8 cellular contexts compared by ENCODE assay signal in genomic region chr19:18317998-18318800, GRCh38. TPM values are rescaled to one million over a fixed set of nuclear protein-coding genes. Genes with fewer than 3 reads are reported as not detected.
DNase-seq lines count a peak whose midpoint lies in the region; ATAC-seq, FAIRE-seq and TF ChIP-seq lines count a peak whose summit lies in the region.

No MANE protein-coding gene starts in this region.

- no peak overlapping the region for H3K4me2 ChIP-seq in H1 (ENCODE audit: insufficient read depth in 1 of 2, low read depth in 2 of 2, low read length in 2 of 2)

- H3K4me1 ChIP-seq in H1 (replicated peaks in 1 of 4; ENCODE audit: control insufficient read depth in 3 of 4, insufficient read depth in 4 of 4, low read length in 3 of 4) (peaks cover 2 to 7% (median 4%) of the 10 kb centered on the region in 4 experiments), psoas muscle (peaks cover 26% of the 10 kb centered on the region)

- H2BK15ac ChIP-seq in H1 (ENCODE audit: low read length) = no peak overlapping the region

- no peak overlapping the region for H4K91ac ChIP-seq in H1 (replicated peaks; ENCODE audit: insufficient read length, low read length)

- H2BK20ac ChIP-seq in H1 (ENCODE audit: low read length) = no peak overlapping the region

- H4K8ac ChIP-seq in H1 (ENCODE audit: extremely low read depth, insufficient read depth, low read length) = no peak overlapping the region

- TF ChIP-seq POLR2A in H1 (IDR thresholded peaks at IDR 0.05; ENCODE audit: control extremely low read depth in 1 of 2, low read depth in 2 of 2, low read length in 2 of 2) = no peak; a peak in 1 of 3 replicates

- no peak overlapping the region for H4K5ac ChIP-seq in H1 (ENCODE audit: insufficient read length, low read depth, low read length)

- intact Hi-C loops in psoas muscle (cut with DNase I) = no loop called here

- FAIRE-seq in H1 (lab: Jason Lieb, UNC) = no peak

- no peak overlapping the region for H2BK120ac ChIP-seq in H1 (replicated peaks; ENCODE audit: low read depth, low read length)

- H3K79me2 ChIP-seq in H1 (ENCODE audit: control insufficient read depth in 1 of 2, insufficient read depth in 2 of 2, low read length in 2 of 2) = peaks cover 20 to 48% of the 10 kb centered on the region in 2 experiments

- H3K36me3 ChIP-seq in WERI-Rb-1 = peaks cover 34% of the 10 kb centered on the region
- peaks cover 2 to 32% (median 9%) of the 10 kb centered on the region in 4 experiments; a peak in 5 of 8 replicates for H3K36me3 ChIP-seq in H1 (ENCODE audit: control insufficient read depth in 2 of 4, insufficient read depth in 4 of 4, low read length in 3 of 4)
- H3K36me3 ChIP-seq in psoas muscle (ENCODE audit: insufficient read depth in 1 of 2, low read depth in 1 of 2) = peaks cover 0 to 22% of the 10 kb centered on the region in 2 donors
- H3K36me3 ChIP-seq in brain microvascular endothelial cell (replicated peaks) = no peaks in the 10 kb centered on the region

- H2BK12ac ChIP-seq in H1 (ENCODE audit: low read depth, low read length) = no peak overlapping the region

- POLR2A ChIA-PET in H1 (lab: Charles Lee; ENCODE audit: partially characterized antibody) = interaction anchor here (1.0 to 13.8 kb wide), 6 partner anchors 13 to 85 kb away, joined by 3 to 200 read pairs (median 6); partner anchors contain the start of gene JUND

- no peak overlapping the region for H2AK5ac ChIP-seq in H1 (ENCODE audit: low read depth, low read length)

- H3K23me2 ChIP-seq in H1 (ENCODE audit: low read depth, low read length) = no peaks in the 10 kb centered on the region

- CTCF ChIA-PET in H1 (lab: Charles Lee; ENCODE audit: partially characterized antibody) = interaction anchor here (1.0 to 13.7 kb wide), 6 partner anchors 10 to 65 kb away, joined by 4 to 242 read pairs (median 16); partner anchors contain the start of genes IQCN and JUND

- no peak overlapping the region for H3K4me3 ChIP-seq in WERI-Rb-1 (ENCODE audit: low read depth, low read length)
- no peak overlapping the region for H3K4me3 ChIP-seq in H1 (ENCODE audit: extremely low read depth in 1 of 4, insufficient read depth in 2 of 4, low read depth in 3 of 4, low read length in 4 of 4)
- no peak overlapping the region for H3K4me3 ChIP-seq in psoas muscle
- H3K4me3 ChIP-seq in brain microvascular endothelial cell (ENCODE audit: low read depth, low read length) = no peak overlapping the region

- H3K27ac ChIP-seq in WERI-Rb-1 = 0 out of 2 replicates have a peak overlapping the region, but pooled peaks have one; percentile 20
- H3K27ac ChIP-seq in H1 (ENCODE audit: low read depth, low read length) = no peak overlapping the region
- H3K27ac ChIP-seq in psoas muscle = peak overlapping the region; percentile 46
- H3K27ac ChIP-seq in brain microvascular endothelial cell = no peak overlapping the region

- peaks cover 6 to 22% of the 10 kb centered on the region in 2 experiments for H4K20me1 ChIP-seq in H1 (replicated peaks in 1 of 2; ENCODE audit: control insufficient read depth in 1 of 2, insufficient read depth in 2 of 2, low read length in 2 of 2)

- no peak for TF ChIP-seq CTCF in WERI-Rb-1 (IDR thresholded peaks at IDR 0.05; ENCODE audit: low read depth, low read length)
- no peak for TF ChIP-seq CTCF in H1 (IDR thresholded peaks at IDR 0.05; ENCODE audit: control extremely low read depth in 1 of 3, insufficient read depth in 1 of 3, low read depth in 1 of 3, low read length in 3 of 3)
- TF ChIP-seq CTCF in psoas muscle (IDR thresholded peaks at IDR 0.05) = no peak
- no peak for TF ChIP-seq CTCF in brain microvascular endothelial cell (IDR thresholded peaks at IDR 0.05; ENCODE audit: low read depth, low read length, missing control alignments)
- no peak for TF ChIP-seq CTCF in omental fat pad (IDR thresholded peaks at IDR 0.05)

- no peak for TF ChIP-seq EP300 in H1 (IDR thresholded peaks at IDR 0.05; ENCODE audit: borderline replicate concordance in 1 of 2, low read depth in 2 of 2, low read length in 2 of 2)

- in situ Hi-C loops in brain microvascular endothelial cell (cut with HindIII; ENCODE audit: low pct_ligation_motif_present, low sequenced_read_pairs) = no loop called here

- no peak overlapping the region for H3K23ac ChIP-seq in H1 (ENCODE audit: insufficient read length)

- no peak for ATAC-seq in psoas muscle
- ATAC-seq in omental fat pad (ENCODE audit: low FRiP score) = no peak

- H3K9me3 ChIP-seq in WERI-Rb-1 (ENCODE audit: severe bottlenecking) = no peaks in the 10 kb centered on the region
- no peaks in the 10 kb centered on the region for H3K9me3 ChIP-seq in H1 (ENCODE audit: insufficient read depth in 2 of 2, low read depth in 1 of 2, low read length in 1 of 2)
- no peaks in the 10 kb centered on the region for H3K9me3 ChIP-seq in psoas muscle

- H3K4ac ChIP-seq in H1 (replicated peaks; ENCODE audit: insufficient read length, low read depth, low read length) = no peak overlapping the region

- H3K9ac ChIP-seq in H1 (replicated peaks in 1 of 4; ENCODE audit: extremely low read depth in 1 of 4, low read depth in 3 of 4, low read length in 3 of 4) = no peak overlapping the region; a peak in 1 of 7 replicates

- H2BK5ac ChIP-seq in H1 (ENCODE audit: low read depth, low read length) = peak overlapping the region; percentile 39; the same call in 1 of the 2 replicates

- TF ChIP-seq RAD21 in H1 (IDR thresholded peaks at IDR 0.05 in 1 of 2, conservative IDR thresholded peaks at IDR 0.05 in 1 of 2; ENCODE audit: low read depth in 2 of 2, low read length in 2 of 2) = no peak

- no peak overlapping the region for H3K56ac ChIP-seq in H1 (replicated peaks; ENCODE audit: insufficient read length, low read depth, low read length)

- H3K79me1 ChIP-seq in H1 (ENCODE audit: low read depth, low read length) = peaks cover 18% of the 10 kb centered on the region

- DNase-seq in GDM1 (lab: John Stamatoyannopoulos, UW) (peak; percentile 95), WERI-Rb-1 (no peak), H1 (ENCODE audit: low read depth in 1 of 2, low spot score in 2 of 2) (no peak), psoas muscle (no peak), NCI-H510A (lab: John Stamatoyannopoulos, UW) (no peak), brain microvascular endothelial cell (no peak), omental fat pad (ENCODE audit: low spot score) (no peak), AG08396 (ENCODE audit: low spot score) (no peak)

- H3K14ac ChIP-seq in H1 (ENCODE audit: insufficient read length) = no peak overlapping the region

- H3K27me3 ChIP-seq in WERI-Rb-1 (ENCODE audit: insufficient read depth, low read depth, severe bottlenecking) (no peaks in the 10 kb centered on the region), H1 (replicated peaks in 1 of 4; ENCODE audit: control insufficient read depth in 3 of 4, extremely low read depth in 1 of 4, insufficient read depth in 3 of 4, low read length in 3 of 4) (no peaks in the 10 kb centered on the region), psoas muscle (ENCODE audit: insufficient read depth in 3 of 3, low read length in 2 of 3) (no peaks in the 10 kb centered on the region), brain microvascular endothelial cell (replicated peaks) (no peaks in the 10 kb centered on the region)

- 87% methylated on average over 15 of the region's 15 CpGs; no CpG with 5 or more reads in 1 of the 2 experiments for WGBS in H1 (ENCODE audit: extremely low coverage in 1 of 2, insufficient coverage in 1 of 2, insufficient read length in 1 of 2, insufficient replicate concordance in 2 of 2, low coverage in 1 of 2, low lambda C conversion rate in 2 of 2, missing lambda C conversion rate in 1 of 2), 2 experiments
- 64 to 76% (median 68%) methylated on average over 9 to 15 of the region's 15 CpGs for WGBS in psoas muscle, 3 donors

- no peak overlapping the region for H2AFZ ChIP-seq in H1 (ENCODE audit: low read length)

- no peak overlapping the region for H3K18ac ChIP-seq in H1 (ENCODE audit: extremely low read depth, low read length)

RNA-seq across cellular contexts. Expression of gene LSM4, which starts 4.7 kb away (rescaled TPM):
- total RNA-seq in H1 (2021; fragmentation: NEBNext Ultra II Directional; extraction: Animal tissue kit (Norgen Biotek cat#: 25700)) = 319 and 344 TPM in 2 replicates
- 302 and 380 TPM in 2 replicates for polyA plus RNA-seq in H1 (2011; rRNA removed)
- polyA plus RNA-seq in H1 (2011; cell fraction: cytosol; rRNA removed) = 472 TPM
- polyA plus RNA-seq in H1 (2011; cell fraction: nucleus; rRNA removed) = 307 TPM
- 245 to 329 TPM (median 314 TPM) in 4 replicates for polyA plus RNA-seq in H1 (2012, experiment 1 of 2)
- 316 TPM for polyA plus RNA-seq in H1 (2012, experiment 2 of 2)
- polyA plus RNA-seq in H1 (2013, experiment 1 of 2) = 312 TPM
- polyA plus RNA-seq in H1 (2013, experiment 2 of 2) = 316 TPM
- 47.1 and 48.2 TPM in 2 replicates for polyA minus RNA-seq in H1 (2011; rRNA and poly(A)+ RNA removed)
- 90.1 TPM for polyA minus RNA-seq in H1 (2011; cell fraction: cytosol; rRNA and poly(A)+ RNA removed)
- 101 TPM for polyA minus RNA-seq in H1 (2011; cell fraction: nucleus; rRNA and poly(A)+ RNA removed)
- total RNA-seq in psoas muscle = 100 to 1,000 TPM in 2 of 4 donors, 10 to 100 TPM in 2; 87.9 to 136 (median 112) TPM
- polyA plus RNA-seq in psoas muscle = 100 to 1,000 TPM; 118 to 215 (median 139) TPM
- 100 to 1,000 TPM in 1 of 4 donors, 10 to 100 TPM in 3; 58.6 to 140 (median 93.1) TPM for total RNA-seq in omental fat pad

RNA-seq across cellular contexts. Expression of gene PGPEP1, which starts 22.2 kb away (rescaled TPM):
- 33.2 and 33.4 TPM in 2 replicates for total RNA-seq in H1 (2021; fragmentation: NEBNext Ultra II Directional; extraction: Animal tissue kit (Norgen Biotek cat#: 25700))
- polyA plus RNA-seq in H1 (2011; rRNA removed) (16.6 and 17.0 TPM in 2 replicates), psoas muscle (10 to 100 TPM in 1 of 3 donors, 1 to 10 TPM in 2; 8.0 to 13.8 (median 9.1) TPM)
- polyA plus RNA-seq in H1 (2011; cell fraction: cytosol; rRNA removed) = 19.4 TPM
- polyA plus RNA-seq in H1 (2011; cell fraction: nucleus; rRNA removed) = 29.1 TPM
- 21.0 to 25.1 TPM (median 23.6 TPM) in 4 replicates for polyA plus RNA-seq in H1 (2012, experiment 1 of 2)
- polyA plus RNA-seq in H1 (2012, experiment 2 of 2) = 19.1 TPM
- polyA plus RNA-seq in H1 (2013, experiment 1 of 2) = 41.9 TPM
- 41.8 TPM for polyA plus RNA-seq in H1 (2013, experiment 2 of 2)
- 58.5 and 73.6 TPM in 2 replicates for polyA minus RNA-seq in H1 (2011; rRNA and poly(A)+ RNA removed)
- polyA minus RNA-seq in H1 (2011; cell fraction: cytosol; rRNA and poly(A)+ RNA removed) = 23.0 TPM
- polyA minus RNA-seq in H1 (2011; cell fraction: nucleus; rRNA and poly(A)+ RNA removed) = 27.0 TPM
- total RNA-seq in psoas muscle (10 to 100 TPM; 18.3 to 47.8 (median 31.7) TPM), omental fat pad (10 to 100 TPM; 15.6 to 25.2 (median 18.0) TPM)

RNA-seq across cellular contexts. Expression of gene JUND, which starts 36.8 kb away (rescaled TPM):
- total RNA-seq in H1 (2021; fragmentation: NEBNext Ultra II Directional; extraction: Animal tissue kit (Norgen Biotek cat#: 25700)) = 77.5 and 95.8 TPM in 2 replicates
- 54.0 and 64.4 TPM in 2 replicates for polyA plus RNA-seq in H1 (2011; rRNA removed)
- polyA plus RNA-seq in H1 (2011; cell fraction: cytosol; rRNA removed) = 88.8 TPM
- polyA plus RNA-seq in H1 (2011; cell fraction: nucleus; rRNA removed) = 97.7 TPM
- 15.6 to 62.2 TPM (median 61.4 TPM) in 4 replicates for polyA plus RNA-seq in H1 (2012, experiment 1 of 2)
- 20.8 TPM for polyA plus RNA-seq in H1 (2012, experiment 2 of 2)
- polyA plus RNA-seq in H1 (2013, experiment 1 of 2) = 45.5 TPM
- polyA plus RNA-seq in H1 (2013, experiment 2 of 2) = 50.7 TPM
- polyA minus RNA-seq in H1 (2011; rRNA and poly(A)+ RNA removed) = 21.2 and 23.0 TPM in 2 replicates
- polyA minus RNA-seq in H1 (2011; cell fraction: cytosol; rRNA and poly(A)+ RNA removed) = 115 TPM
- 188 TPM for polyA minus RNA-seq in H1 (2011; cell fraction: nucleus; rRNA and poly(A)+ RNA removed)
- total RNA-seq in psoas muscle = 10 to 100 TPM; 68.0 to 77.1 (median 72.1) TPM
- polyA plus RNA-seq in psoas muscle = 10 to 100 TPM; 22.7 to 40.3 (median 38.9) TPM
- total RNA-seq in omental fat pad = 100 to 1,000 TPM; 398 to 859 (median 623) TPM

RNA-seq across cellular contexts. Expression of gene IQCN, which starts 43.9 kb away (rescaled TPM):
- 0.31 and 1.0 TPM in 2 replicates for total RNA-seq in H1 (2021; fragmentation: NEBNext Ultra II Directional; extraction: Animal tissue kit (Norgen Biotek cat#: 25700))
- 0.36 and 0.82 TPM in 2 replicates for polyA plus RNA-seq in H1 (2011; rRNA removed)
- 0.45 TPM for polyA plus RNA-seq in H1 (2011; cell fraction: cytosol; rRNA removed)
- 4.0 TPM for polyA plus RNA-seq in H1 (2011; cell fraction: nucleus; rRNA removed)
- 0.22 to 0.46 TPM (median 0.31 TPM) in 4 replicates for polyA plus RNA-seq in H1 (2012, experiment 1 of 2)
- 0.18 TPM for polyA plus RNA-seq in H1 (2012, experiment 2 of 2)
- polyA plus RNA-seq in H1 (2013, experiment 1 of 2) = 0.12 TPM
- 0.15 TPM for polyA plus RNA-seq in H1 (2013, experiment 2 of 2)
- polyA minus RNA-seq in H1 (2011; rRNA and poly(A)+ RNA removed) = 0.98 and 1.9 TPM in 2 replicates
- polyA minus RNA-seq in H1 (2011; cell fraction: cytosol; rRNA and poly(A)+ RNA removed) = 0.51 TPM
- polyA minus RNA-seq in H1 (2011; cell fraction: nucleus; rRNA and poly(A)+ RNA removed) = 3.5 TPM
- 1 to 10 TPM in 1 of 4 donors, under 1 TPM in 3; 0.32 to 1.5 (median 0.43) TPM for total RNA-seq in psoas muscle
- polyA plus RNA-seq in psoas muscle = under 1 TPM; 0.12 to 0.57 (median 0.17) TPM
- 10 to 100 TPM in 2 of 4 donors, 1 to 10 TPM in 2; 1.7 to 15.9 (median 7.4) TPM for total RNA-seq in omental fat pad

Comparison
In these comparisons a context has a peak if more than half of its experiments do, and no peak if none do; other contexts are left out.
1. H3K27ac ChIP-seq: peak in WERI-Rb-1 (single experiment) and psoas muscle (single experiment); none in H1 (single experiment) and brain microvascular endothelial cell (single experiment).